In genomic region chr4:38753021-38753806, GRCh38 we compare ENCODE assay signal across 1 cellular context.
TF ChIP-seq lines count a peak whose summit lies in the region.

No MANE protein-coding gene starts in this region.

TF ChIP-seq in HEK293, 187 proteins besides CTCF, POLR2A, EP300 and RAD21 (continued from another document):
- 0 out of 2 replicates have a peak, but pooled peaks have one; percentile 17 for TF ChIP-seq PATZ1 (tag by site-specific recombination; IDR thresholded peaks at IDR 0.05)
- 0 out of 2 replicates have a peak, but pooled peaks have one; percentile 50 for TF ChIP-seq ZNF571 (tag by site-specific recombination; IDR thresholded peaks at IDR 0.05)
- TF ChIP-seq SP2 (tag by site-specific recombination; IDR thresholded peaks at IDR 0.05), result peak; percentile 65
- no peak for TF ChIP-seq ZBTB21 (tag by site-specific recombination; IDR thresholded peaks at IDR 0.05)
- peak; percentile 51; the same call in 1 of the 2 replicates for TF ChIP-seq TRIM28 (IDR thresholded peaks at IDR 0.05; ENCODE audit: borderline replicate concordance, low read length)
- TF ChIP-seq ZSCAN4 (tag by site-specific recombination; IDR thresholded peaks at IDR 0.05), result peak; percentile 97
- peak; percentile 63; the same call in 1 of the 2 replicates for TF ChIP-seq ZNF2 (tag by site-specific recombination; IDR thresholded peaks at IDR 0.05)
- TF ChIP-seq KLF17 (tag by site-specific recombination; IDR thresholded peaks at IDR 0.05), result peak; percentile 27; the same call in 1 of the 2 replicates
- TF ChIP-seq ZNF239 (tag by site-specific recombination; IDR thresholded peaks at IDR 0.05), result peak; percentile 68; the same call in 1 of the 2 replicates
- 0 out of 2 replicates have a peak, but pooled peaks have one; percentile 20 for TF ChIP-seq ZBTB11 (tag by site-specific recombination; conservative IDR thresholded peaks at IDR 0.05; ENCODE audit: low read depth)
- TF ChIP-seq GLIS1 (tag by site-specific recombination; IDR thresholded peaks at IDR 0.05), result no peak
- peak; percentile 36; the same call in 1 of the 2 replicates for TF ChIP-seq ZNF398 (tag by site-specific recombination; IDR thresholded peaks at IDR 0.05)
- peak; percentile 60; the same call in 1 of the 2 replicates for TF ChIP-seq ZBTB44 (tag by site-specific recombination; IDR thresholded peaks at IDR 0.05)
- peak; percentile 96 for TF ChIP-seq ZBTB8A (tag by site-specific recombination; IDR thresholded peaks at IDR 0.05)
- peak; percentile 44 for TF ChIP-seq SP3 (tag by site-specific recombination; IDR thresholded peaks at IDR 0.05)
- TF ChIP-seq ZFP69B (tag by site-specific recombination; IDR thresholded peaks at IDR 0.05), result 0 out of 2 replicates have a peak, but pooled peaks have one; percentile 17
- TF ChIP-seq ZNF449 (tag by site-specific recombination; IDR thresholded peaks at IDR 0.05), result peak; percentile 98
- TF ChIP-seq ZNF645 (tag by site-specific recombination; IDR thresholded peaks at IDR 0.05), result 0 out of 2 replicates have a peak, but pooled peaks have one; percentile 42
- TF ChIP-seq ZEB2 (tag by site-specific recombination; IDR thresholded peaks at IDR 0.05), result 0 out of 2 replicates have a peak, but pooled peaks have one; percentile 14
- peak; percentile 15; the same call in 1 of the 2 replicates for TF ChIP-seq ZFHX2 (tag by site-specific recombination; conservative IDR thresholded peaks at IDR 0.05)
- TF ChIP-seq ZNF473 (tag by site-specific recombination; IDR thresholded peaks at IDR 0.05), result no peak
- peak; percentile 82 for TF ChIP-seq ZNF600 (tag by site-specific recombination; IDR thresholded peaks at IDR 0.05)
- peak; percentile 44; the same call in 1 of the 2 replicates for TF ChIP-seq ZNF701 (tag by site-specific recombination; IDR thresholded peaks at IDR 0.05)
- no peak for TF ChIP-seq AEBP2 (tag by site-specific recombination; IDR thresholded peaks at IDR 0.05; ENCODE audit: borderline replicate concordance)
- TF ChIP-seq ZNF335 (tag by site-specific recombination; conservative IDR thresholded peaks at IDR 0.05), result peak; percentile 45; the same call in 1 of the 2 replicates
- TF ChIP-seq ZXDB (tag by site-specific recombination; IDR thresholded peaks at IDR 0.05), result 0 out of 2 replicates have a peak, but pooled peaks have one; percentile 36
- TF ChIP-seq IKZF3 (tag by site-specific recombination; IDR thresholded peaks at IDR 0.05), result no peak
- 0 out of 2 replicates have a peak, but pooled peaks have one; percentile 32 for TF ChIP-seq MZF1 (tag by site-specific recombination; IDR thresholded peaks at IDR 0.05; ENCODE audit: borderline replicate concordance)
- TF ChIP-seq ZNF155 (tag by site-specific recombination; IDR thresholded peaks at IDR 0.05), result no peak
- TF ChIP-seq KLF9 (tag by site-specific recombination; IDR thresholded peaks at IDR 0.05; ENCODE audit: low read depth), result 0 out of 2 replicates have a peak, but pooled peaks have one; percentile 46
TF ChIP-seq in HEK293: peak in this region for 30.
